Comparison of ENCODE assay signal across 15 cellular contexts in genomic region chr2:237863102-237863511, GRCh38. TPM values are rescaled to one million over a fixed set of nuclear protein-coding genes. Genes with fewer than 3 reads are reported as not detected.
DNase-seq lines count a peak whose midpoint lies in the region; ATAC-seq and TF ChIP-seq lines count a peak whose summit lies in the region.
"Had no signal": no experiment of that assay in that cellular context is flagged by ENCODE, and none has a peak within 500 bp of the region (broad histone marks: within the 10 kb centered on the region; RNA-seq: fewer than 3 reads in every experiment).

No MANE protein-coding gene starts in this region.

- peaks cover 4% of the 10 kb centered on the region for H3K36me3 Mint-ChIP-seq in activated CD4-positive, alpha-beta memory T cell treated with anti-CD3 and anti-CD28 coated beads, Interleukin-2, amount 10 ng/mL, durations not matched to agents 7 days and 5 days (ENCODE audit: low read depth)
- no peaks in the 10 kb centered on the region for H3K36me3 Mint-ChIP-seq in activated CD4-positive, alpha-beta memory T cell treated with anti-CD3 and anti-CD28 coated beads for 36 hours
- H3K36me3 Mint-ChIP-seq: activated CD8-positive, alpha-beta memory T cell treated with anti-CD3 and anti-CD28 coated beads, Interleukin-2, amount 10 ng/mL, durations not matched to agents 7 days and 5 days; mesothelial cell of epicardium had no signal

- TF ChIP-seq CTCF in thoracic aorta (IDR thresholded peaks at IDR 0.05) (no peak), GM13977 (IDR thresholded peaks at IDR 0.05; ENCODE audit: extremely low read depth, insufficient read depth, missing control alignments) (no peak)

- CTCF ChIA-PET in activated CD4-positive, alpha-beta memory T cell treated with anti-CD3 and anti-CD28 coated beads, Interleukin-2, amount 10 ng/mL, durations not matched to agents 7 days and 5 days (lab: Charles Lee), result no interaction called here
- CTCF ChIA-PET in activated CD4-positive, alpha-beta memory T cell treated with anti-CD3 and anti-CD28 coated beads for 36 hours (lab: Charles Lee), result no interaction called here

- POLR2A ChIA-PET in activated CD4-positive, alpha-beta memory T cell treated with anti-CD3 and anti-CD28 coated beads, Interleukin-2, amount 10 ng/mL, durations not matched to agents 7 days and 5 days (lab: Charles Lee), result no interaction called here
- POLR2A ChIA-PET in activated CD4-positive, alpha-beta memory T cell treated with anti-CD3 and anti-CD28 coated beads for 36 hours (lab: Charles Lee), result no interaction called here

- no peak for ATAC-seq in thoracic aorta (ENCODE audit: insufficient number of reproducible peaks, low FRiP score, low read depth)
- ATAC-seq in stimulated activated naive CD8-positive, alpha-beta T cell treated with anti-CD3 and anti-CD28 coated beads, Interleukin-15, Interleukin-2, amounts not matched to agents 100 U/mL and 50 U/mL, for 24 hours, result no peak
- ATAC-seq in GM21576 (IDR thresholded peaks at IDR 0.05; ENCODE audit: unreplicated experiment), result no peak
- ATAC-seq: activated CD8-positive, alpha-beta memory T cell treated with anti-CD3 and anti-CD28 coated beads, Interleukin-2, amount 10 ng/mL, durations not matched to agents 7 days and 5 days had no signal

- peak; percentile 13 for DNase-seq in activated CD4-positive, alpha-beta memory T cell treated with anti-CD3 and anti-CD28 coated beads, Interleukin-2, amount 10 ng/mL, durations not matched to agents 7 days and 5 days
- no peak for DNase-seq in activated CD4-positive, alpha-beta memory T cell treated with anti-CD3 and anti-CD28 coated beads for 36 hours
- DNase-seq in SK-N-MC (ENCODE audit: low read depth, low spot score) (no peak), thoracic aorta (ENCODE audit: low spot score) (no peak), GM13977 (ENCODE audit: low spot score) (no peak)
- no peak for DNase-seq in stimulated activated naive CD8-positive, alpha-beta T cell treated with anti-CD3 and anti-CD28 coated beads, Interleukin-15, Interleukin-2, amounts not matched to agents 100 U/mL and 50 U/mL, for 24 hours
- DNase-seq: activated CD4-positive, CD25-positive, alpha-beta regulatory T cell treated with anti-CD3 and anti-CD28 coated beads, Interleukin-2, amount 50 U/mL, for 72 hours; GDM1; KG1; stimulated activated CD4-positive, alpha-beta T cell treated with anti-CD3 and anti-CD28 coated beads, Interleukin-1b, Interleukin-23, amount 100 ng/mL, for 48 hours had no signal

- H3K9ac ChIP-seq in SK-N-MC (ENCODE audit: insufficient read length), result no peak overlapping the region
- peak overlapping the region; percentile 53 for H3K9ac ChIP-seq in muscle layer of colon (ENCODE audit: low read length)

- H3K4me1 ChIP-seq in muscle layer of colon (ENCODE audit: insufficient read depth, low read length) (peaks cover 71% of the 10 kb centered on the region), thoracic aorta (ENCODE audit: control insufficient read depth in 1 of 2, low read depth in 2 of 2) (peaks cover 41 to 78% of the 10 kb centered on the region in 2 donors)

- H3K4me3 ChIP-seq in SK-N-MC (no peak overlapping the region), muscle layer of colon (ENCODE audit: low read depth in 1 of 2, low read length in 2 of 2) (peak overlapping the region in 1 of 2 donors; percentile 20), thoracic aorta (peak overlapping the region; percentile 78)

- in situ Hi-C loops in GM13977 (cut with MboI; ENCODE audit: low pct_unique_long_range_greater_than_20kb, low sequenced_read_pairs, unreplicated experiment), result no loop called here

- H3K27me3 ChIP-seq in muscle layer of colon (ENCODE audit: control insufficient read depth in 1 of 2, insufficient read depth in 2 of 2, low read length in 2 of 2) (no peaks in the 10 kb centered on the region), thoracic aorta (replicated peaks; ENCODE audit: insufficient read depth) (no peaks in the 10 kb centered on the region)

- H3K36me3 ChIP-seq in SK-N-MC (ENCODE audit: insufficient read depth, low read length), result no peaks in the 10 kb centered on the region
- peaks cover 9% of the 10 kb centered on the region for H3K36me3 ChIP-seq in muscle layer of colon (ENCODE audit: insufficient read depth, low read length)
- H3K36me3 ChIP-seq in thoracic aorta, result no peaks in the 10 kb centered on the region

- no peak overlapping the region for H3K27ac Mint-ChIP-seq in activated CD4-positive, alpha-beta memory T cell treated with anti-CD3 and anti-CD28 coated beads, Interleukin-2, amount 10 ng/mL, durations not matched to agents 7 days and 5 days
- no peak overlapping the region for H3K27ac Mint-ChIP-seq in activated CD4-positive, alpha-beta memory T cell treated with anti-CD3 and anti-CD28 coated beads for 36 hours
- H3K27ac Mint-ChIP-seq: activated CD8-positive, alpha-beta memory T cell treated with anti-CD3 and anti-CD28 coated beads, Interleukin-2, amount 10 ng/mL, durations not matched to agents 7 days and 5 days; CD14-positive monocyte; mesothelial cell of epicardium had no signal

- no peak overlapping the region for H3K4me3 Mint-ChIP-seq in activated CD4-positive, alpha-beta memory T cell treated with anti-CD3 and anti-CD28 coated beads, Interleukin-2, amount 10 ng/mL, durations not matched to agents 7 days and 5 days
- H3K4me3 Mint-ChIP-seq in activated CD4-positive, alpha-beta memory T cell treated with anti-CD3 and anti-CD28 coated beads for 36 hours, result no peak overlapping the region
- H3K4me3 Mint-ChIP-seq: activated CD8-positive, alpha-beta memory T cell treated with anti-CD3 and anti-CD28 coated beads, Interleukin-2, amount 10 ng/mL, durations not matched to agents 7 days and 5 days; CD14-positive monocyte; mesothelial cell of epicardium had no signal

- peak overlapping the region; percentile 42; the same call in 1 of the 2 replicates for H3K27ac ChIP-seq in SK-N-MC
- peak overlapping the region; percentile 83 for H3K27ac ChIP-seq in muscle layer of colon (ENCODE audit: low read depth, low read length)
- peak overlapping the region; percentile 92 to 95 for H3K27ac ChIP-seq in thoracic aorta

- no peaks in the 10 kb centered on the region for H3K9me3 Mint-ChIP-seq in activated CD4-positive, alpha-beta memory T cell treated with anti-CD3 and anti-CD28 coated beads, Interleukin-2, amount 10 ng/mL, durations not matched to agents 7 days and 5 days
- no peaks in the 10 kb centered on the region for H3K9me3 Mint-ChIP-seq in activated CD4-positive, alpha-beta memory T cell treated with anti-CD3 and anti-CD28 coated beads for 36 hours
- H3K9me3 Mint-ChIP-seq: mesothelial cell of epicardium had no signal

- peaks cover 18% of the 10 kb centered on the region for H3K4me1 Mint-ChIP-seq in activated CD4-positive, alpha-beta memory T cell treated with anti-CD3 and anti-CD28 coated beads, Interleukin-2, amount 10 ng/mL, durations not matched to agents 7 days and 5 days
- H3K4me1 Mint-ChIP-seq in activated CD4-positive, alpha-beta memory T cell treated with anti-CD3 and anti-CD28 coated beads for 36 hours (ENCODE audit: low read depth), result peaks cover 15% of the 10 kb centered on the region

- peaks cover 43% of the 10 kb centered on the region for H3K27me3 Mint-ChIP-seq in activated CD4-positive, alpha-beta memory T cell treated with anti-CD3 and anti-CD28 coated beads, Interleukin-2, amount 10 ng/mL, durations not matched to agents 7 days and 5 days
- H3K27me3 Mint-ChIP-seq in activated CD4-positive, alpha-beta memory T cell treated with anti-CD3 and anti-CD28 coated beads for 36 hours, result peaks cover 29% of the 10 kb centered on the region

- intact Hi-C loops in activated CD4-positive, alpha-beta memory T cell treated with anti-CD3 and anti-CD28 coated beads for 36 hours (cut with micrococcal nuclease), result no loop called here

- H3K9me3 ChIP-seq in SK-N-MC (ENCODE audit: low read depth, low read length), result no peaks in the 10 kb centered on the region
- H3K9me3 ChIP-seq in muscle layer of colon (ENCODE audit: low read length), result no peaks in the 10 kb centered on the region
- no peaks in the 10 kb centered on the region for H3K9me3 ChIP-seq in thoracic aorta

RNA-seq across cellular contexts. Expression of gene RAMP1, which starts 3.7 kb away (rescaled TPM):
- 1 to 10 TPM; 8.1 to 9.6 TPM for total RNA-seq in activated CD4-positive, alpha-beta memory T cell treated with anti-CD3 and anti-CD28 coated beads, Interleukin-2, amount 10 ng/mL, durations not matched to agents 7 days and 5 days
- total RNA-seq in activated CD4-positive, alpha-beta memory T cell treated with anti-CD3 and anti-CD28 coated beads for 36 hours, result under 1 TPM; 0.77 to 0.97 TPM
- total RNA-seq in thoracic aorta, result 100 to 1,000 TPM; 246 to 525 TPM

Comparison
In these comparisons a context has a peak if more than half of its experiments do, and no peak if none do; other contexts are left out.
1. H3K27ac ChIP-seq: peak in every context shown above with its lines; median percentile 94 in thoracic aorta; 83 in muscle layer of colon; 42 in SK-N-MC.
2. RNA of gene RAMP1, which starts 3.7 kb away (total RNA-seq): 246 to 525 TPM in thoracic aorta; 8.1 to 9.6 TPM in activated CD4-positive, alpha-beta memory T cell treated with anti-CD3 and anti-CD28 coated beads, Interleukin-2, amount 10 ng/mL, durations not matched to agents 7 days and 5 days and 0.77 to 0.97 TPM in activated CD4-positive, alpha-beta memory T cell treated with anti-CD3 and anti-CD28 coated beads for 36 hours; every median in the first group is over 10 times any median in the second.